1 cellular context compared by ENCODE assay signal in genomic region chr5:43110606-43111170, GRCh38.
TF ChIP-seq lines count a peak whose summit lies in the region.

No MANE protein-coding gene starts in this region.

TF ChIP-seq in K562, 482 proteins besides CTCF, POLR2A, EP300 and RAD21 (continued from another document):
- TF ChIP-seq CC2D1A (IDR thresholded peaks at IDR 0.05) (0 out of 2 replicates have a peak, but pooled peaks have one; percentile 13), SMC3 (conservative IDR thresholded peaks at IDR 0.05; ENCODE audit: insufficient read depth, low read depth, low read length) (0 out of 2 replicates have a peak, but pooled peaks have one; percentile 5), ESRRA (IDR thresholded peaks at IDR 0.05; ENCODE audit: borderline replicate concordance, low read depth) (0 out of 2 replicates have a peak, but pooled peaks have one; percentile 12), YY1 (IDR thresholded peaks at IDR 0.05; ENCODE audit: borderline replicate concordance in 1 of 3, control insufficient read depth in 1 of 3, extremely low read depth in 1 of 3, insufficient read depth in 3 of 3, insufficient read length in 1 of 3, insufficient replicate concordance in 2 of 3, low read depth in 1 of 3, low read length in 2 of 3) (peak in 1 of 3 experiments; percentile 15), SP2 (IDR thresholded peaks at IDR 0.05; ENCODE audit: extremely low read depth, low read depth, low read length, poor library complexity, severe bottlenecking) (no peak), KDM1A (IDR thresholded peaks at IDR 0.05) (no peak), VEZF1 (CRISPR knock-in tag; IDR thresholded peaks at IDR 0.05) (no peak)
- TF ChIP-seq, protein P1, sequence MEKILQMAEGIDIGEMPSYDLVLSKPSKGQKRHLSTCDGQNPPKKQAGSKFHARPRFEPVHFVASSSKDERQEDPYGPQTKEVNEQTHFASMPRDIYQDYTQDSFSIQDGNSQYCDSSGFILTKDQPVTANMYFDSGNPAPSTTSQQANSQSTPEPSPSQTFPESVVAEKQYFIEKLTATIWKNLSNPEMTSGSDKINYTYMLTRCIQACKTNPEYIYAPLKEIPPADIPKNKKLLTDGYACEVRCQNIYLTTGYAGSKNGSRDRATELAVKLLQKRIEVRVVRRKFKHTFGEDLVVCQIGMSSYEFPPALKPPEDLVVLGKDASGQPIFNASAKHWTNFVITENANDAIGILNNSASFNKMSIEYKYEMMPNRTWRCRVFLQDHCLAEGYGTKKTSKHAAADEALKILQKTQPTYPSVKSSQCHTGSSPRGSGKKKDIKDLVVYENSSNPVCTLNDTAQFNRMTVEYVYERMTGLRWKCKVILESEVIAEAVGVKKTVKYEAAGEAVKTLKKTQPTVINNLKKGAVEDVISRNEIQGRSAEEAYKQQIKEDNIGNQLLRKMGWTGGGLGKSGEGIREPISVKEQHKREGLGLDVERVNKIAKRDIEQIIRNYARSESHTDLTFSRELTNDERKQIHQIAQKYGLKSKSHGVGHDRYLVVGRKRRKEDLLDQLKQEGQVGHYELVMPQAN (IDR thresholded peaks at IDR 0.05; ENCODE audit: borderline replicate concordance): no peak
